ENCODE assay signal across 18 cellular contexts in the genomic region with DNA sequence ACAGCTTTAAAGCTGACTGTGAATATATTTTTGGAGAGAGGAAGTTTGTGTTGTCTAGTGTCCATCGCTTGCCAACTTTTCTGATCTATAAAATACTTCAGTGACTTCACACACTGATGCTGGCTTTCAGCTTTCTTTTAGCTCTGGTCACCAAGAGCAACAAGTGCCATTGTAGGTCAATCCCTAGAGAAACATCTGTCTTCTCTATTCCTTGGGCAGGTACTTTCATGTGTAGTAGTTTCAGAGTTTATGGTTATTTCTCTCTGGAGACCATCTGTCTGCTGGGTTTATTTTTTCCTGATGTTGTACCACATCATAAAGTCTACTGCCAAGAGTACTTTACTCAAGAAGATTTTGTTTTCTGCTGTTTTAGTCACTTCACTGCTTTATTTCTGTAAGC.
DNase-seq lines count a peak whose midpoint lies in the region; ATAC-seq, FAIRE-seq and TF ChIP-seq lines count a peak whose summit lies in the region.
"Had no signal": no experiment of that assay in that cellular context is flagged by ENCODE, and none has a peak within 500 bp of the region (broad histone marks: within the 10 kb centered on the region; RNA-seq: fewer than 3 reads in every experiment).

No MANE protein-coding gene starts in this region.

- H3K4me1 ChIP-seq in Peyer's patch (no peaks in the 10 kb centered on the region), right lobe of liver (no peaks in the 10 kb centered on the region)

- H3K9me3 ChIP-seq in Peyer's patch (no peaks in the 10 kb centered on the region), right lobe of liver (no peaks in the 10 kb centered on the region)
- H3K9me3 ChIP-seq: ovary had no signal

- TF ChIP-seq CTCF in Peyer's patch (IDR thresholded peaks at IDR 0.05), result no peak
- TF ChIP-seq CTCF in right lobe of liver (IDR thresholded peaks at IDR 0.05), result no peak

- H3K27me3 ChIP-seq in Peyer's patch, result no peaks in the 10 kb centered on the region
- no peaks in the 10 kb centered on the region for H3K27me3 ChIP-seq in right lobe of liver
- H3K27me3 ChIP-seq: ovary, spleen had no signal

- no peaks in the 10 kb centered on the region for H3K36me3 ChIP-seq in Peyer's patch
- H3K36me3 ChIP-seq in right lobe of liver, result no peaks in the 10 kb centered on the region
- H3K36me3 ChIP-seq: ovary, spleen, WERI-Rb-1 had no signal

- intact Hi-C loops in right lobe of liver (cut with DNase I), result no loop called here

- TF ChIP-seq POLR2A in H54 (IDR thresholded peaks at IDR 0.05; ENCODE audit: low read depth, low read length) (no peak), Peyer's patch (IDR thresholded peaks at IDR 0.05) (no peak), right lobe of liver (IDR thresholded peaks at IDR 0.05) (no peak), GM12891 (IDR thresholded peaks at IDR 0.05; ENCODE audit: low read depth, low read length) (no peak)

- ATAC-seq in GM18858 (IDR thresholded peaks at IDR 0.05; ENCODE audit: unreplicated experiment) (peak; percentile 37), HG03460 (IDR thresholded peaks at IDR 0.05; ENCODE audit: unreplicated experiment) (peak; percentile 55), right lobe of liver (no peak)

- peak; percentile 70 for FAIRE-seq in H54 (lab: Jason Lieb, UNC)
- FAIRE-seq in GM12891 (lab: Jason Lieb, UNC), result no peak
- FAIRE-seq: islet of Langerhans had no signal

- no peak overlapping the region for H3K27ac ChIP-seq in Peyer's patch
- no peak overlapping the region for H3K27ac ChIP-seq in right lobe of liver
- H3K27ac ChIP-seq: epithelial cell of prostate, ovary, spleen, WERI-Rb-1 had no signal

- no peak overlapping the region for H3K4me3 ChIP-seq in Peyer's patch
- H3K4me3 ChIP-seq in right lobe of liver, result no peak overlapping the region
- H3K4me3 ChIP-seq: ovary, spleen had no signal

- DNase-seq in H54 (ENCODE audit: insufficient read length, low spot score), result no peak
- DNase-seq in medulla oblongata (ENCODE audit: extremely low spot score), result peak; percentile 27
- no peak for DNase-seq in SIG-M5 (lab: John Stamatoyannopoulos, UW)
- no peak for DNase-seq in Peyer's patch
- DNase-seq in right lobe of liver, result no peak
- no peak for DNase-seq in GM12891 (ENCODE audit: insufficient read length, low spot score)
- DNase-seq: activated gamma-delta T cell treated with Interleukin-2 at 50 U/mL for 16 hours, cortex of kidney, DND-41, KBM-7, NCI-H1417 treated with DMSO at 0.1 percent for 48 hours, ovary, spleen, WERI-Rb-1 had no signal

- 45% methylated on average over 1 of the region's 1 CpG for WGBS in right lobe of liver (ENCODE audit: insufficient coverage, low coverage, low lambda C conversion rate, missing lambda C conversion rate)

TF ChIP-seq in GM12891, 5 proteins besides CTCF, POLR2A, EP300 and RAD21:
- TF ChIP-seq POU2F2 (IDR thresholded peaks at IDR 0.05; ENCODE audit: low read depth, low read length), result no peak
- no peak for TF ChIP-seq PAX5 (IDR thresholded peaks at IDR 0.05; ENCODE audit: insufficient read depth, low read length, severe bottlenecking)
- no peak for TF ChIP-seq POLR2AphosphoS5 (IDR thresholded peaks at IDR 0.05; ENCODE audit: low read depth, low read length)
- no peak for TF ChIP-seq SPI1 (IDR thresholded peaks at IDR 0.05; ENCODE audit: low read depth, low read length)

Comparison
In these comparisons a context has a peak if more than half of its experiments do, and no peak if none do; other contexts are left out.
1. ATAC-seq: peak in GM18858 (single experiment) and HG03460 (single experiment); none in right lobe of liver (0 of 4).